Comparison of ENCODE assay signal across 8 cellular contexts in the genomic region with DNA sequence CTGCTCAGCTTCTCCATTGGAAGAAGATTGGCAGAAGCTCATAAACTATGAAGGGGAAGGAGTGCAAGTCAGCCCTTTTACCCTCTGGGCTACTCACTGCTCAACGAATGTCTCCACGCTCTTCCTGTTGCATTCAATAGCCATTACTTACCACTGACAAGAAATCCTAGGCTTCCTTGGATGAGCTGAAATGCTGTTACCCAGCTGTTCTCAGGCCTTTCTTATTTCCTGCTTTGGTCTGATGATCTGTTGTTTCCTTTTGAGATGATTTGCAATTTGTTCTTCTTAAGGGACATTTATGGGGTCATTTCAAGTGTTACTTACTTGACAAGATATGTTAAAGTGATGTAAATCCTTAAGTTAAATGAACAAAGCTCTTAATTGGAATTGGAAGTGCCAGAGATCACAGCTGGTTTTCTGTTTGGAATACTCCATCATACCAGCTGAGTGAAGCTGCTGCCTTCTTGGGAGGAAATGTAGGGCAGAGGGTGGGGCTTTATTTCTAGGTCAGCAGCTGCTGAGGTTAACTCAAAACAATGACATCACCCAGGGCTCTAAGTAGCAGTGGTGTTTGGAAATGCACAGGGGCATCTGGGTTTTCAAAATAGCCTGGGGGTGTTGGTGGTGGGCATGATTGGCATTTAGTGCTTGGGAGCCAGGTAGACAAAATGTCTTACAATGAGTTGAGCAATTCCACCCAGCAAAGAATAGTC.
DNase-seq lines count a peak whose midpoint lies in the region; ATAC-seq and TF ChIP-seq lines count a peak whose summit lies in the region.

No MANE protein-coding gene starts in this region.

- ATAC-seq in HG02588 (IDR thresholded peaks at IDR 0.05; ENCODE audit: unreplicated experiment), result no peak

- 75 to 86% methylated on average over 2 of the region's 2 CpGs for WGBS in endodermal cell (ENCODE audit: insufficient coverage in 1 of 2, insufficient read length in 1 of 2), 2 experiments

- DNase-seq in AG10803 (ENCODE audit: low read depth) (peak; percentile 65), NCI-H82 (lab: John Stamatoyannopoulos, UW) (peak; percentile 59), colonic mucosa (peak; percentile 53), mesothelial cell of epicardium (ENCODE audit: low spot score in 2 of 2, unreplicated experiment in 2 of 2) (no peak), endodermal cell (no peak), OCI-M1 (lab: John Stamatoyannopoulos, UW) (no peak), SW480 (ENCODE audit: low spot score) (no peak)

- H3K9me3 ChIP-seq in colonic mucosa, result no peaks in the 10 kb centered on the region
- H3K9me3 ChIP-seq in endodermal cell (ENCODE audit: control insufficient read depth, low read length), result no peaks in the 10 kb centered on the region

- no peak overlapping the region for H3K4me3 Mint-ChIP-seq in mesothelial cell of epicardium
- no peak overlapping the region for H3K4me3 Mint-ChIP-seq in endodermal cell

- H3K4me3 ChIP-seq in AG10803 (ENCODE audit: low read length) (no peak overlapping the region), colonic mucosa (no peak overlapping the region), endodermal cell (ENCODE audit: low read length) (no peak overlapping the region)

- TF ChIP-seq CTCF in AG10803 (conservative IDR thresholded peaks at IDR 0.05; ENCODE audit: low read length) (no peak), colonic mucosa (IDR thresholded peaks at IDR 0.05) (no peak), mesothelial cell of epicardium (IDR thresholded peaks at IDR 0.05; ENCODE audit: unreplicated experiment) (no peak), endodermal cell (conservative IDR thresholded peaks at IDR 0.05) (no peak)

- H3K27ac ChIP-seq in colonic mucosa, result peak overlapping the region; percentile 61
- no peak overlapping the region for H3K27ac ChIP-seq in endodermal cell (ENCODE audit: low read depth, low read length)

- H3K27me3 Mint-ChIP-seq in mesothelial cell of epicardium (ENCODE audit: low read depth) (peaks cover 17% of the 10 kb centered on the region), endodermal cell (ENCODE audit: insufficient read depth) (peaks cover 3% of the 10 kb centered on the region)

- intact Hi-C loops in colonic mucosa (cut with DNase I), result no loop called here

- H3K27ac Mint-ChIP-seq in mesothelial cell of epicardium (peak overlapping the region; percentile 15), endodermal cell (no peak overlapping the region)

- no peaks in the 10 kb centered on the region for H3K27me3 ChIP-seq in colonic mucosa
- no peaks in the 10 kb centered on the region for H3K27me3 ChIP-seq in endodermal cell (ENCODE audit: control insufficient read depth, insufficient read depth, low read length, poor library complexity, severe bottlenecking)

- peaks cover 7% of the 10 kb centered on the region for H3K4me1 Mint-ChIP-seq in mesothelial cell of epicardium
- peaks cover 4% of the 10 kb centered on the region for H3K4me1 Mint-ChIP-seq in endodermal cell

- H3K9ac ChIP-seq in colonic mucosa (ENCODE audit: low read depth in 2 of 2, low read length in 2 of 2), result no peak overlapping the region
- no peak overlapping the region for H3K9ac ChIP-seq in endodermal cell (ENCODE audit: extremely low read depth, low read length, poor library complexity, severe bottlenecking)

- H3K4me1 ChIP-seq in colonic mucosa, result peaks cover 10% of the 10 kb centered on the region
- H3K4me1 ChIP-seq in endodermal cell (ENCODE audit: control insufficient read depth, insufficient read depth, low read length), result no peaks in the 10 kb centered on the region

- H3K36me3 ChIP-seq in colonic mucosa (no peaks in the 10 kb centered on the region), endodermal cell (ENCODE audit: control insufficient read depth, insufficient read depth, low read length) (no peaks in the 10 kb centered on the region)

- no peaks in the 10 kb centered on the region for H3K9me3 Mint-ChIP-seq in mesothelial cell of epicardium
- H3K9me3 Mint-ChIP-seq in endodermal cell, result no peaks in the 10 kb centered on the region

- H3K36me3 Mint-ChIP-seq in mesothelial cell of epicardium (no peaks in the 10 kb centered on the region), endodermal cell (ENCODE audit: low read depth) (no peaks in the 10 kb centered on the region)

Comparison
In these comparisons a context has a peak if more than half of its experiments do, and no peak if none do; other contexts are left out.
1. DNase-seq: peak in AG10803 (single experiment), NCI-H82 (single experiment) and colonic mucosa (single experiment); none in mesothelial cell of epicardium (0 of 2), endodermal cell (single experiment), OCI-M1 (single experiment) and SW480 (single experiment).